Comparison of ENCODE assay signal across 26 cellular contexts in genomic region chr20:25643735-25644134, GRCh38. TPM values are rescaled to one million over a fixed set of nuclear protein-coding genes. Genes with fewer than 3 reads are reported as not detected.
DNase-seq lines count a peak whose midpoint lies in the region; ATAC-seq, FAIRE-seq and TF ChIP-seq lines count a peak whose summit lies in the region.
"Had no signal": no experiment of that assay in that cellular context is flagged by ENCODE, and none has a peak within 500 bp of the region (broad histone marks: within the 10 kb centered on the region; RNA-seq: fewer than 3 reads in every experiment).

No MANE protein-coding gene starts in this region.

- H3K27ac Mint-ChIP-seq in activated naive CD4-positive, alpha-beta T cell treated with anti-CD3 and anti-CD28 coated beads for 36 hours: no peak overlapping the region
- H3K27ac Mint-ChIP-seq in CD8-positive, alpha-beta memory T cell: peak overlapping the region in 7 of 8 donors; percentile 13 to 83 (median 52)
- H3K27ac Mint-ChIP-seq in stimulated activated effector memory CD8-positive, alpha-beta T cell treated with anti-CD3 and anti-CD28 coated beads, Interleukin-12 subunit alpha, Interleukin-12 subunit beta, amount 100 ng/mL, for 72 hours: no peak overlapping the region
- no peak overlapping the region for H3K27ac Mint-ChIP-seq in stimulated activated memory B cell treated with anti-CD40 and anti-IgM and Interleukin-4, amounts not matched to agents 10 μg/mL and 1 μg/mL and 100 μg/mL, for 72 hours
- H3K27ac Mint-ChIP-seq: HFFc6 had no signal

- no peaks in the 10 kb centered on the region for H3K9me2 ChIP-seq in Loucy (replicated peaks; ENCODE audit: low read depth, low read length)

- H3K36me3 ChIP-seq in CD8-positive, alpha-beta memory T cell (ENCODE audit: insufficient read depth, low read length): no peaks in the 10 kb centered on the region
- 0 out of 2 replicates have a peak, but pooled peaks cover 4% of the 10 kb centered on the region for H3K36me3 ChIP-seq in Loucy (ENCODE audit: insufficient read depth, low read length)
- H3K36me3 ChIP-seq: SJCRH30 had no signal

- FAIRE-seq in urothelium cell line (lab: Jason Lieb, UNC): no peak
- FAIRE-seq: A204.1 had no signal

- no peaks in the 10 kb centered on the region for H3K27me3 Mint-ChIP-seq in activated naive CD4-positive, alpha-beta T cell treated with anti-CD3 and anti-CD28 coated beads for 36 hours (ENCODE audit: low read depth)
- no peaks in the 10 kb centered on the region for H3K27me3 Mint-ChIP-seq in CD8-positive, alpha-beta memory T cell
- no peaks in the 10 kb centered on the region for H3K27me3 Mint-ChIP-seq in stimulated activated memory B cell treated with anti-CD40 and anti-IgM and Interleukin-4, amounts not matched to agents 10 μg/mL and 1 μg/mL and 100 μg/mL, for 72 hours

- H3K79me2 ChIP-seq in Loucy (ENCODE audit: insufficient read depth, low read length): no peaks in the 10 kb centered on the region

- H3K4me3 Mint-ChIP-seq in activated naive CD4-positive, alpha-beta T cell treated with anti-CD3 and anti-CD28 coated beads for 36 hours: no peak overlapping the region
- H3K4me3 Mint-ChIP-seq in CD8-positive, alpha-beta memory T cell: peak overlapping the region in 3 of 7 donors; percentile 10 to 37 (median 24)
- no peak overlapping the region for H3K4me3 Mint-ChIP-seq in stimulated activated effector memory CD8-positive, alpha-beta T cell treated with anti-CD3 and anti-CD28 coated beads, Interleukin-12 subunit alpha, Interleukin-12 subunit beta, amount 100 ng/mL, for 72 hours
- no peak overlapping the region for H3K4me3 Mint-ChIP-seq in stimulated activated memory B cell treated with anti-CD40 and anti-IgM and Interleukin-4, amounts not matched to agents 10 μg/mL and 1 μg/mL and 100 μg/mL, for 72 hours
- H3K4me3 Mint-ChIP-seq: H9, HFFc6 had no signal

- CTCF ChIA-PET in activated naive CD4-positive, alpha-beta T cell treated with anti-CD3 and anti-CD28 coated beads for 36 hours (lab: Charles Lee): interaction anchor here (0.6 kb wide), 1 partner anchor 313 kb away, joined by 3 read pairs; no protein-coding TSS in a partner anchor
- CTCF ChIA-PET in CD8-positive, alpha-beta memory T cell (lab: Charles Lee): no interaction called here

- no peaks in the 10 kb centered on the region for H4K20me1 ChIP-seq in Loucy (ENCODE audit: insufficient read depth, low read length, poor library complexity, severe bottlenecking)

- H3K4me3 ChIP-seq in CD8-positive, alpha-beta memory T cell (ENCODE audit: low read length): no peak overlapping the region
- H3K4me3 ChIP-seq in Loucy (ENCODE audit: low read length, poor library complexity, severe bottlenecking): no peak overlapping the region
- H3K4me3 ChIP-seq: GM23248, MG63, SJCRH30 had no signal

- no peaks in the 10 kb centered on the region for H3K9me3 ChIP-seq in CD8-positive, alpha-beta memory T cell (ENCODE audit: low read length)
- H3K9me3 ChIP-seq in Loucy (ENCODE audit: insufficient read depth, low read depth, low read length): no peaks in the 10 kb centered on the region
- H3K9me3 ChIP-seq: MG63, SJCRH30 had no signal

- H3K27ac ChIP-seq in CD8-positive, alpha-beta memory T cell (ENCODE audit: low read depth, low read length): no peak overlapping the region
- H3K27ac ChIP-seq: C4-2B, GM23248, SJCRH30 had no signal

- ATAC-seq in stimulated activated effector memory CD8-positive, alpha-beta T cell treated with anti-CD3 and anti-CD28 coated beads, Interleukin-12 subunit alpha, Interleukin-12 subunit beta, amount 100 ng/mL, for 72 hours: peak; percentile 62
- ATAC-seq in stimulated activated memory B cell treated with anti-CD40 and anti-IgM and Interleukin-4, amounts not matched to agents 10 μg/mL and 1 μg/mL and 100 μg/mL, for 72 hours: no peak
- ATAC-seq: Panc1 had no signal

- no peaks in the 10 kb centered on the region for H3F3A ChIP-seq in Loucy (ENCODE audit: low read depth)

- no peaks in the 10 kb centered on the region for H3K27me3 ChIP-seq in CD8-positive, alpha-beta memory T cell (ENCODE audit: insufficient read depth, low read length, poor library complexity, severe bottlenecking)
- H3K27me3 ChIP-seq in Loucy (ENCODE audit: insufficient read depth, low read length, poor library complexity, severe bottlenecking): no peaks in the 10 kb centered on the region
- H3K27me3 ChIP-seq: MG63, SJCRH30 had no signal

- POLR2A ChIA-PET in CD8-positive, alpha-beta memory T cell (lab: Charles Lee): no interaction called here

- no peak for TF ChIP-seq CTCF in Loucy (conservative IDR thresholded peaks at IDR 0.05; ENCODE audit: low read length)

- peak overlapping the region; percentile 27 for H3K4me2 ChIP-seq in Loucy (ENCODE audit: low read depth, low read length, poor library complexity, severe bottlenecking)

- H2AFZ ChIP-seq in Loucy (ENCODE audit: low read length): no peak overlapping the region
- H2AFZ ChIP-seq: GM23248 had no signal

- H3K9ac ChIP-seq in Loucy (ENCODE audit: low read depth, low read length, poor library complexity, severe bottlenecking): no peak overlapping the region
- H3K9ac ChIP-seq: GM23248 had no signal

- intact Hi-C loops in activated naive CD4-positive, alpha-beta T cell treated with anti-CD3 and anti-CD28 coated beads for 36 hours (cut with micrococcal nuclease): no loop called here

- H3K4me1 Mint-ChIP-seq in activated naive CD4-positive, alpha-beta T cell treated with anti-CD3 and anti-CD28 coated beads for 36 hours (ENCODE audit: low read depth): peaks cover 7% of the 10 kb centered on the region
- H3K4me1 Mint-ChIP-seq in CD8-positive, alpha-beta memory T cell: peaks cover 11 to 12% (median 12%) of the 10 kb centered on the region in 3 donors
- peaks cover 10% of the 10 kb centered on the region for H3K4me1 Mint-ChIP-seq in stimulated activated effector memory CD8-positive, alpha-beta T cell treated with anti-CD3 and anti-CD28 coated beads, Interleukin-12 subunit alpha, Interleukin-12 subunit beta, amount 100 ng/mL, for 72 hours
- peaks cover 5% of the 10 kb centered on the region for H3K4me1 Mint-ChIP-seq in stimulated activated memory B cell treated with anti-CD40 and anti-IgM and Interleukin-4, amounts not matched to agents 10 μg/mL and 1 μg/mL and 100 μg/mL, for 72 hours

- H3K4me1 ChIP-seq in CD8-positive, alpha-beta memory T cell (ENCODE audit: insufficient read depth, low read length): no peaks in the 10 kb centered on the region
- H3K4me1 ChIP-seq in Loucy (ENCODE audit: insufficient read depth, low read length, poor library complexity, severe bottlenecking): peaks cover 12% of the 10 kb centered on the region
- H3K4me1 ChIP-seq: SJCRH30 had no signal

- H3K36me3 Mint-ChIP-seq in activated naive CD4-positive, alpha-beta T cell treated with anti-CD3 and anti-CD28 coated beads for 36 hours (ENCODE audit: low read depth): peaks cover 24% of the 10 kb centered on the region
- peaks cover 7 to 18% (median 14%) of the 10 kb centered on the region in 3 donors for H3K36me3 Mint-ChIP-seq in CD8-positive, alpha-beta memory T cell
- no peaks in the 10 kb centered on the region for H3K36me3 Mint-ChIP-seq in stimulated activated effector memory CD8-positive, alpha-beta T cell treated with anti-CD3 and anti-CD28 coated beads, Interleukin-12 subunit alpha, Interleukin-12 subunit beta, amount 100 ng/mL, for 72 hours
- peaks cover 28% of the 10 kb centered on the region for H3K36me3 Mint-ChIP-seq in stimulated activated memory B cell treated with anti-CD40 and anti-IgM and Interleukin-4, amounts not matched to agents 10 μg/mL and 1 μg/mL and 100 μg/mL, for 72 hours

- peak; percentile 50 for DNase-seq in activated naive CD4-positive, alpha-beta T cell treated with anti-CD3 and anti-CD28 coated beads for 36 hours
- DNase-seq in activated naive CD4-positive, alpha-beta T cell (lab: John Stamatoyannopoulos, UW): no peak
- DNase-seq in CD8-positive, alpha-beta memory T cell: peak in 2 of 5 donors; percentile 3 to 17
- no peak for DNase-seq in stimulated activated effector memory CD8-positive, alpha-beta T cell treated with anti-CD3 and anti-CD28 coated beads, Interleukin-12 subunit alpha, Interleukin-12 subunit beta, amount 100 ng/mL, for 72 hours (ENCODE audit: low spot score in 2 of 2)
- no peak for DNase-seq in urothelium cell line (ENCODE audit: low spot score)
- DNase-seq: COR-L47; DMS79; GM23248; H9; HFFc6; Kasumi-1; MG63; NCI-H1048; NCI-H1417 treated with DMSO at 0.1 percent for 48 hours; NCI-H187 treated with DMSO at 0.1 percent for 48 hours; NCI-H2107; NCI-H2227 treated with DMSO at 0.1 percent for 48 hours; NCI-H510A treated with DMSO at 0.1 percent for 48 hours; NCI-H748 treated with DMSO at 0.1 percent for 48 hours; NK-92 treated with Interleukin-12 subunit alpha and Interleukin-12 subunit beta, amount 100 ng/mL, for 24 hours; SJCRH30 had no signal

- peaks cover 3% of the 10 kb centered on the region for H3K9me3 Mint-ChIP-seq in activated naive CD4-positive, alpha-beta T cell treated with anti-CD3 and anti-CD28 coated beads for 36 hours
- H3K9me3 Mint-ChIP-seq in CD8-positive, alpha-beta memory T cell: no peaks in the 10 kb centered on the region
- H3K9me3 Mint-ChIP-seq in stimulated activated effector memory CD8-positive, alpha-beta T cell treated with anti-CD3 and anti-CD28 coated beads, Interleukin-12 subunit alpha, Interleukin-12 subunit beta, amount 100 ng/mL, for 72 hours: no peaks in the 10 kb centered on the region
- peaks cover 2% of the 10 kb centered on the region for H3K9me3 Mint-ChIP-seq in stimulated activated memory B cell treated with anti-CD40 and anti-IgM and Interleukin-4, amounts not matched to agents 10 μg/mL and 1 μg/mL and 100 μg/mL, for 72 hours

RNA-seq across cellular contexts. Expression of gene NANP, which starts 19.9 kb away (rescaled TPM):
- total RNA-seq in activated naive CD4-positive, alpha-beta T cell treated with anti-CD3 and anti-CD28 coated beads for 36 hours: 1 to 10 TPM; 6.4 to 6.9 TPM
- total RNA-seq in CD8-positive, alpha-beta memory T cell: 1 to 10 TPM; 5.4 to 6.2 TPM
- polyA plus RNA-seq in CD8-positive, alpha-beta memory T cell: 0.87 TPM

RNA-seq across cellular contexts. Expression of gene ZNF337, which starts 52.9 kb away (rescaled TPM):
- total RNA-seq in activated naive CD4-positive, alpha-beta T cell treated with anti-CD3 and anti-CD28 coated beads for 36 hours: 10 to 100 TPM; 12.2 to 12.6 TPM
- total RNA-seq in CD8-positive, alpha-beta memory T cell: 10 to 100 TPM; 12.5 to 12.7 TPM
- 15.4 TPM for polyA plus RNA-seq in CD8-positive, alpha-beta memory T cell

RNA-seq across cellular contexts. Expression of gene NINL, which starts 58.4 kb away (rescaled TPM):
- total RNA-seq in activated naive CD4-positive, alpha-beta T cell treated with anti-CD3 and anti-CD28 coated beads for 36 hours: 1 to 10 TPM; 2.6 to 2.9 TPM
- total RNA-seq in CD8-positive, alpha-beta memory T cell: 1 to 10 TPM in 1 of 2 experiments, under 1 TPM in 1; 0.77 to 1.5 TPM
- 0.64 TPM for polyA plus RNA-seq in CD8-positive, alpha-beta memory T cell

Comparison
In these comparisons a context has a peak if more than half of its experiments do, and no peak if none do; other contexts are left out.
1. H3K27ac Mint-ChIP-seq: peak in CD8-positive, alpha-beta memory T cell (7 of 8); none in activated naive CD4-positive, alpha-beta T cell treated with anti-CD3 and anti-CD28 coated beads for 36 hours (single experiment), stimulated activated effector memory CD8-positive, alpha-beta T cell treated with anti-CD3 and anti-CD28 coated beads, Interleukin-12 subunit alpha, Interleukin-12 subunit beta, amount 100 ng/mL, for 72 hours (single experiment) and stimulated activated memory B cell treated with anti-CD40 and anti-IgM and Interleukin-4, amounts not matched to agents 10 μg/mL and 1 μg/mL and 100 μg/mL, for 72 hours (single experiment).